ENCODE assay signal across 2 cellular contexts in genomic region chr5:39423331-39423751, GRCh38.
TF ChIP-seq lines count a peak whose summit lies in the region.

No MANE protein-coding gene starts in this region.

TF ChIP-seq in HEK293, 187 proteins besides CTCF, POLR2A, EP300 and RAD21:
- TF ChIP-seq ZNF610 (tag by site-specific recombination; IDR thresholded peaks at IDR 0.05; ENCODE audit: borderline replicate concordance), result no peak
- TF ChIP-seq KLF9 (tag by site-specific recombination; IDR thresholded peaks at IDR 0.05; ENCODE audit: low read depth), result peak; percentile 27; the same call in 1 of the 2 replicates
- TF ChIP-seq MEIS1 (CRISPR knock-in tag; IDR thresholded peaks at IDR 0.05; ENCODE audit: borderline replicate concordance), result no peak

TF ChIP-seq in liver, 16 proteins besides CTCF, POLR2A, EP300 and RAD21:
- TF ChIP-seq HNF4G (IDR thresholded peaks at IDR 0.05), result no peak
- TF ChIP-seq HNF4A (conservative IDR thresholded peaks at IDR 0.05), result no peak
- TF ChIP-seq REST (IDR thresholded peaks at IDR 0.05), result no peak
- no peak for TF ChIP-seq FOXA2 (IDR thresholded peaks at IDR 0.05)
- TF ChIP-seq ATF3 (IDR thresholded peaks at IDR 0.05), result no peak
- no peak for TF ChIP-seq NR2F2 (IDR thresholded peaks at IDR 0.05)
- no peak for TF ChIP-seq JUND (IDR thresholded peaks at IDR 0.05)
- no peak for TF ChIP-seq SP1 (IDR thresholded peaks at IDR 0.05)
- TF ChIP-seq EGR1 (IDR thresholded peaks at IDR 0.05; ENCODE audit: low read depth in 2 of 2), result no peak
- TF ChIP-seq GABPA (IDR thresholded peaks at IDR 0.05 in 1 of 2, conservative IDR thresholded peaks at IDR 0.05 in 1 of 2), result no peak
- no peak for TF ChIP-seq RXRA (IDR thresholded peaks at IDR 0.05)
- TF ChIP-seq TAF1 (conservative IDR thresholded peaks at IDR 0.05), result no peak
- TF ChIP-seq MAX (IDR thresholded peaks at IDR 0.05), result no peak
- no peak for TF ChIP-seq FOXA1 (IDR thresholded peaks at IDR 0.05)
- no peak for TF ChIP-seq YY1 (IDR thresholded peaks at IDR 0.05)
- no peak for TF ChIP-seq ZBTB33 (IDR thresholded peaks at IDR 0.05)
